In genomic region chr7:88322151-88322550, GRCh38 we compare ENCODE assay signal across 21 cellular contexts. TPM values are rescaled to one million over a fixed set of nuclear protein-coding genes. Genes with fewer than 3 reads are reported as not detected.
A peak's percentile ranks its signal among the peaks of the same experiment; 100 is the strongest.
DNase-seq lines count a peak whose midpoint lies in the region; ATAC-seq and TF ChIP-seq lines count a peak whose summit lies in the region.
"Had no signal": no experiment of that assay in that cellular context is flagged by ENCODE, and none has a peak within 500 bp of the region (broad histone marks: within the 10 kb centered on the region; RNA-seq: fewer than 3 reads in every experiment).

No MANE protein-coding gene starts in this region.

- H3K4me1 ChIP-seq in lung (ENCODE audit: control insufficient read depth in 2 of 2, insufficient read depth in 2 of 2, low read length in 2 of 2), result no peaks in the 10 kb centered on the region
- no peaks in the 10 kb centered on the region for H3K4me1 ChIP-seq in body of pancreas
- H3K4me1 ChIP-seq in Peyer's patch, result no peaks in the 10 kb centered on the region

- TF ChIP-seq POLR2A in body of pancreas (IDR thresholded peaks at IDR 0.05), result no peak
- TF ChIP-seq POLR2A in Peyer's patch (IDR thresholded peaks at IDR 0.05), result no peak

- H3K27me3 Mint-ChIP-seq in activated T-helper 17 cell treated with anti-CD3 and anti-CD28 coated beads, Interleukin-2, amount 50 U/mL, for 72 hours, result no peaks in the 10 kb centered on the region
- H3K27me3 Mint-ChIP-seq: naive B cell had no signal

- H3K4me3 ChIP-seq in lung, result no peak overlapping the region
- H3K4me3 ChIP-seq in body of pancreas, result no peak overlapping the region
- H3K4me3 ChIP-seq in Peyer's patch, result no peak overlapping the region
- H3K4me3 ChIP-seq: skin epidermis, thoracic aorta had no signal

- H3K27me3 ChIP-seq in lung (ENCODE audit: control insufficient read depth, insufficient read depth) (no peaks in the 10 kb centered on the region), body of pancreas (no peaks in the 10 kb centered on the region), Peyer's patch (no peaks in the 10 kb centered on the region)

- TF ChIP-seq CTCF in lung (IDR thresholded peaks at IDR 0.05; ENCODE audit: control extremely low read depth, extremely low read depth), result no peak
- no peak for TF ChIP-seq CTCF in body of pancreas (IDR thresholded peaks at IDR 0.05)
- TF ChIP-seq CTCF in Peyer's patch (IDR thresholded peaks at IDR 0.05), result no peak

- intact Hi-C loops in body of pancreas (cut with DNase I), result no loop called here

- H3K27ac Mint-ChIP-seq in activated T-helper 17 cell treated with anti-CD3 and anti-CD28 coated beads, Interleukin-2, amount 50 U/mL, for 72 hours, result no peak overlapping the region
- H3K27ac Mint-ChIP-seq: effector memory CD8-positive, alpha-beta T cell; naive B cell; T-helper 1 cell treated with Interleukin-12 subunit alpha and Interleukin-12 subunit beta and Interleukin-4 antibody, amounts not matched to agents 30 μg/mL and 1 μg/mL, for 36 hours had no signal

- peak; percentile 24 for ATAC-seq in activated T-helper 17 cell treated with anti-CD3 and anti-CD28 coated beads, Interleukin-2, amount 50 U/mL, for 72 hours (replicated peaks)
- ATAC-seq in lung (ENCODE audit: insufficient read depth, low FRiP score) (peak; percentile 54), body of pancreas (no peak), GM21360 (IDR thresholded peaks at IDR 0.05; ENCODE audit: unreplicated experiment) (no peak)
- ATAC-seq: effector memory CD8-positive, alpha-beta T cell had no signal

- H3K9me3 ChIP-seq in lung (ENCODE audit: control insufficient read depth in 2 of 2, insufficient read depth in 1 of 2, low read length in 1 of 2) (no peaks in the 10 kb centered on the region), body of pancreas (no peaks in the 10 kb centered on the region), Peyer's patch (no peaks in the 10 kb centered on the region)
- H3K9me3 ChIP-seq: thoracic aorta had no signal

- 10 to 25% methylated on average over 3 of the region's 3 CpGs for WGBS in lung, 2 donors
- 60 to 89% methylated on average over 3 of the region's 3 CpGs for WGBS in body of pancreas, 2 donors

- H3K27ac ChIP-seq in lung (ENCODE audit: low read depth in 1 of 2, low read length in 1 of 2) (no peak overlapping the region), body of pancreas (no peak overlapping the region), Peyer's patch (no peak overlapping the region)
- H3K27ac ChIP-seq: thoracic aorta had no signal

- peak; percentile 33 for DNase-seq in GF-D8 (lab: John Stamatoyannopoulos, UW)
- DNase-seq in LoVo (ENCODE audit: low spot score), result peak; percentile 22
- DNase-seq in lung (ENCODE audit: low spot score), result no peak
- DNase-seq in body of pancreas, result no peak
- DNase-seq in Peyer's patch, result no peak
- DNase-seq in activated CD4-positive, alpha-beta T cell treated with anti-CD3 and anti-CD28 coated beads for 1 hour, result no peak
- DNase-seq: activated CD4-positive, CD25-positive, alpha-beta regulatory T cell; activated effector memory CD4-positive, alpha-beta T cell treated with Interleukin-2 at 50 U/mL for 16 hours; amniotic stem cell; COR-L47; effector memory CD8-positive, alpha-beta T cell; naive B cell; NCI-H1105; NCI-H2171; NCI-H774; posterior cingulate gyrus had no signal

- no peaks in the 10 kb centered on the region for H3K9me3 Mint-ChIP-seq in activated T-helper 17 cell treated with anti-CD3 and anti-CD28 coated beads, Interleukin-2, amount 50 U/mL, for 72 hours
- H3K9me3 Mint-ChIP-seq: effector memory CD8-positive, alpha-beta T cell; naive B cell; T-helper 1 cell treated with Interleukin-12 subunit alpha and Interleukin-12 subunit beta and Interleukin-4 antibody, amounts not matched to agents 30 μg/mL and 1 μg/mL, for 36 hours had no signal

- H3K36me3 ChIP-seq in lung (ENCODE audit: control insufficient read depth in 2 of 2, insufficient read depth in 2 of 2, low read length in 2 of 2) (no peaks in the 10 kb centered on the region), body of pancreas (replicated peaks in 1 of 2; ENCODE audit: insufficient read depth in 1 of 2, low read depth in 2 of 2) (no peaks in the 10 kb centered on the region), Peyer's patch (no peaks in the 10 kb centered on the region)
- H3K36me3 ChIP-seq: thoracic aorta had no signal

- no peaks in the 10 kb centered on the region for H3K4me1 Mint-ChIP-seq in activated T-helper 17 cell treated with anti-CD3 and anti-CD28 coated beads, Interleukin-2, amount 50 U/mL, for 72 hours
- H3K4me1 Mint-ChIP-seq: naive B cell had no signal

- H3K4me3 Mint-ChIP-seq in activated T-helper 17 cell treated with anti-CD3 and anti-CD28 coated beads, Interleukin-2, amount 50 U/mL, for 72 hours, result no peak overlapping the region
- H3K4me3 Mint-ChIP-seq: effector memory CD8-positive, alpha-beta T cell; naive B cell; T-helper 1 cell treated with Interleukin-12 subunit alpha and Interleukin-12 subunit beta and Interleukin-4 antibody, amounts not matched to agents 30 μg/mL and 1 μg/mL, for 36 hours had no signal

- H3K36me3 Mint-ChIP-seq in activated T-helper 17 cell treated with anti-CD3 and anti-CD28 coated beads, Interleukin-2, amount 50 U/mL, for 72 hours (ENCODE audit: low read depth), result no peaks in the 10 kb centered on the region
- H3K36me3 Mint-ChIP-seq: naive B cell had no signal

RNA-seq across cellular contexts. Expression of gene STEAP4, which starts 15.5 kb away (rescaled TPM):
- total RNA-seq in activated T-helper 17 cell treated with anti-CD3 and anti-CD28 coated beads, Interleukin-2, amount 50 U/mL, for 72 hours, result not detected
- total RNA-seq in lung, result 100 to 1,000 TPM in 1 of 2 donors, 10 to 100 TPM in 1; 71.9 to 108 TPM
- 10 to 100 TPM; 17.1 to 45.8 TPM for polyA plus RNA-seq in lung
- total RNA-seq in body of pancreas, result 10 to 100 TPM; 14.3 to 14.8 TPM
- 10 to 100 TPM in 1 of 4 donors, 1 to 10 TPM in 3; 1.9 to 16.5 (median 5.1) TPM for total RNA-seq in Peyer's patch

Comparison
In these comparisons a context has a peak if more than half of its experiments do, and no peak if none do; other contexts are left out.
1. DNase-seq: peak in GF-D8 (single experiment) and LoVo (single experiment); none in lung (single experiment), body of pancreas (0 of 4), Peyer's patch (0 of 3) and activated CD4-positive, alpha-beta T cell treated with anti-CD3 and anti-CD28 coated beads for 1 hour (single experiment).
2. ATAC-seq: peak in activated T-helper 17 cell treated with anti-CD3 and anti-CD28 coated beads, Interleukin-2, amount 50 U/mL, for 72 hours (single experiment) and lung (single experiment); none in body of pancreas (single experiment) and GM21360 (single experiment).
3. RNA of gene STEAP4, which starts 15.5 kb away (total RNA-seq): 71.9 to 108 TPM in lung; 14.3 to 14.8 TPM in body of pancreas, 1.9 to 16.5 TPM in Peyer's patch and not detected in activated T-helper 17 cell treated with anti-CD3 and anti-CD28 coated beads, Interleukin-2, amount 50 U/mL, for 72 hours; every median in the first group is over 4 times any median in the second.